28 cellular contexts compared by ENCODE assay signal in the genomic region with DNA sequence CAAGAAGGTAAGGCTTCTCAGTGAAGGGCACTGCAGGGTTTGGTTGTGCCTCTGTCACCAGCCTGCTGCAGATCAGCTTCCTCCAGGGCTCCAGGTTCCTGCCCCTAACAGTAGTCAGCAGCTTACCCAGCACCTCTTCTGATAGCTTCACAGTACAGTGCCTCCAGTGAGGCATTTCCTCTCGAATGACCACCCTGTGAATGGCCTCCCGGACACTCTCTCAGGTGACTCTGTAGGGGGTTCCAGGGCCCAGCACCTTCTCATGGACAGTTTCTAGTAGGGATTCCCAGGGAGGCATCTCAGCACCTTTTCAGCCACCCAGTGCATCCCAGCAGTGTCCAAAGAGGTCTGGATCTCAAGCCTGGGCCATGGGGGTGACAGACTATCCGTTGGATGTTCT. TPM values are rescaled to one million over a fixed set of nuclear protein-coding genes. Genes with fewer than 3 reads are reported as not detected.
"Had no signal": no experiment of that assay in that cellular context is flagged by ENCODE, and none has a peak within 500 bp of the region (broad histone marks: within the 10 kb centered on the region; RNA-seq: fewer than 3 reads in every experiment).

No MANE protein-coding gene starts in this region.

- H3K27me3 ChIP-seq: cardiac muscle cell, left lung, sigmoid colon, testis, upper lobe of left lung had no signal

- H3K4me3 ChIP-seq: cardiac muscle cell, left lung, lung, sigmoid colon, smooth muscle cell, testis, upper lobe of left lung had no signal

- H3K27me3 Mint-ChIP-seq: activated naive CD4-positive, alpha-beta T cell treated with anti-CD3 and anti-CD28 coated beads, Interleukin-2, amount 10 ng/mL, durations not matched to agents 7 days and 5 days; naive thymus-derived CD8-positive, alpha-beta T cell had no signal

- H3K27ac Mint-ChIP-seq: activated naive CD4-positive, alpha-beta T cell treated with anti-CD3 and anti-CD28 coated beads, Interleukin-2, amount 10 ng/mL, durations not matched to agents 7 days and 5 days; activated T-cell treated with anti-CD3 and anti-CD28 coated beads, Interleukin-2, amount 50 U/mL, for 72 hours; mesothelial cell of epicardium had no signal

- H3K9me3 Mint-ChIP-seq: activated naive CD4-positive, alpha-beta T cell treated with anti-CD3 and anti-CD28 coated beads, Interleukin-2, amount 10 ng/mL, durations not matched to agents 7 days and 5 days; activated T-cell treated with anti-CD3 and anti-CD28 coated beads, Interleukin-2, amount 50 U/mL, for 72 hours; mesothelial cell of epicardium; naive thymus-derived CD8-positive, alpha-beta T cell had no signal

- DNase-seq: activated CD4-positive, alpha-beta T cell treated with anti-CD3 and anti-CD28 coated beads for 4 hours; activated CD4-positive, alpha-beta T cell treated with anti-CD3 and anti-CD28 coated beads, Interleukin-2, amount 50 U/mL, for 48 hours; activated CD4-positive, CD25-positive, alpha-beta regulatory T cell; activated effector memory CD4-positive, alpha-beta T cell treated with anti-CD3 and anti-CD28 coated beads, Interleukin-2, amount 50 U/mL, for 16 hours; activated naive CD4-positive, alpha-beta T cell treated with anti-CD3 and anti-CD28 coated beads, Interleukin-2, amount 10 ng/mL, durations not matched to agents 7 days and 5 days; activated T-cell treated with anti-CD3 and anti-CD28 coated beads, Interleukin-2, amount 50 U/mL, for 72 hours; effector CD4-positive, alpha-beta T cell; erythroblast; foreskin fibroblast; kidney; left lung; naive thymus-derived CD8-positive, alpha-beta T cell; retina; sigmoid colon; stimulated activated CD4-positive, alpha-beta T cell treated with anti-CD3 and anti-CD28 coated beads, Interleukin-15, amount 100 ng/mL, for 24 hours; stimulated activated naive CD4-positive, alpha-beta T cell; SW 1271; T-helper 2 cell; testis; upper lobe of left lung had no signal

- H3K4me3 Mint-ChIP-seq: activated naive CD4-positive, alpha-beta T cell treated with anti-CD3 and anti-CD28 coated beads, Interleukin-2, amount 10 ng/mL, durations not matched to agents 7 days and 5 days; activated T-cell treated with anti-CD3 and anti-CD28 coated beads, Interleukin-2, amount 50 U/mL, for 72 hours; mesothelial cell of epicardium; naive thymus-derived CD8-positive, alpha-beta T cell had no signal

- FAIRE-seq: kidney, TTC549 had no signal

- H3K9me3 ChIP-seq: left lung, sigmoid colon, testis, upper lobe of left lung had no signal

- H3K4me2 ChIP-seq: smooth muscle cell had no signal

- ATAC-seq: activated T-cell treated with anti-CD3 and anti-CD28 coated beads, Interleukin-2, amount 50 U/mL, for 72 hours; left lung; naive thymus-derived CD8-positive, alpha-beta T cell had no signal

- H3K4me1 Mint-ChIP-seq: mesothelial cell of epicardium had no signal

- H3K27ac ChIP-seq: cardiac muscle cell, left lung, sigmoid colon, testis, upper lobe of left lung had no signal

RNA-seq across cellular contexts. Expression of a gene that starts 57.5 kb away (rescaled TPM):
- total RNA-seq: cerebellum; fibroblast of lung; naive thymus-derived CD8-positive, alpha-beta T cell; osteoblast had no signal
- polyA plus RNA-seq: fibroblast of lung; naive thymus-derived CD8-positive, alpha-beta T cell had no signal
